In the genomic region with DNA sequence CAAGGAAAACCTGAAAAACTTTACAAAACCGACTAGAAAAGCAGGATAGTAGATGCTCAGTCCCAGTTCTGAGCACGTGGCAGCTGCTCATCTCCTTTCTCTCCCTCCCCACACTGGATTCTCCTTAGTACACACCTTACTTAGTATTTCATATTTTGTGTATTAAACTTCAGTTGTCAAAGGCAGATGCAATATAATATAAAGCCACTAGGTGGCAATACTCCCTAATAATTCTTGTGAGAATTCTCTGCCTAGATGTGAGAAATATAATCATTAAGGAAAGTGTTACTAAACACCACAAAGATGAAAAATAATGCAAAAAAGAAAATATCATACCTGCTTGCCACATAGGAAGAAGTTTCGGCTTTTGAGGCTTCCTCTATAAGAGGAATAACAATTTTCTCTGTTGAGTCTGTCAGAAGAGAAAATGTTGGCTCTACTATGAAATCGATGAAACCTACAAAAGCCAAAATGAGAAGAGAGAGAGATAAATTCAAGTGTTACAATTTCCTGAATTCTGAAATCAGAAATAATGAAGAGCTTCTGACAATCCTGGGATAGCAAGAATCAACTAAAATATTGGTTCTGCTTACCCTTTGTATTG, we compare ENCODE assay signal across 8 cellular contexts.
DNase-seq lines count a peak whose midpoint lies in the region; ATAC-seq and TF ChIP-seq lines count a peak whose summit lies in the region.

No MANE protein-coding gene starts in this region.

- peaks cover 5% of the 10 kb centered on the region for H3K9me3 ChIP-seq in CD4-positive, alpha-beta T cell (ENCODE audit: control insufficient read depth, low read length)
- peaks cover 0 to 4% (median 0%) of the 10 kb centered on the region in 3 donors for H3K9me3 ChIP-seq in esophagus squamous epithelium

- H3K27ac Mint-ChIP-seq in CD4-positive, alpha-beta T cell, result no peak overlapping the region

- POLR2A ChIA-PET in CD4-positive, alpha-beta T cell (lab: Charles Lee), result no interaction called here
- POLR2A ChIA-PET in RWPE1 (lab: Yijun Ruan, JAX; ENCODE audit: low non-redundant PET), result no interaction called here

- no peak overlapping the region for H3K4me3 Mint-ChIP-seq in CD4-positive, alpha-beta T cell

- no peak for DNase-seq in CD4-positive, alpha-beta T cell
- DNase-seq in RWPE1 (ENCODE audit: low spot score) (peak; percentile 13), esophagus squamous epithelium (lab: John Stamatoyannopoulos, UW) (no peak), omental fat pad (ENCODE audit: low spot score) (no peak)
- no peak for DNase-seq in activated CD4-positive, CD25-positive, alpha-beta regulatory T cell (lab: John Stamatoyannopoulos, UW)
- DNase-seq in activated CD8-positive, alpha-beta memory T cell treated with anti-CD3 and anti-CD28 coated beads, Interleukin-2, amount 50 U/mL, for 4 hours, result no peak

- no peak overlapping the region for H3K27ac ChIP-seq in CD4-positive, alpha-beta T cell (ENCODE audit: low read depth, low read length)
- H3K27ac ChIP-seq in RWPE1 (no peak overlapping the region), esophagus squamous epithelium (no peak overlapping the region)

- peaks cover 15% of the 10 kb centered on the region for H3K27me3 Mint-ChIP-seq in CD4-positive, alpha-beta T cell

- no peaks in the 10 kb centered on the region for H3K4me1 ChIP-seq in esophagus squamous epithelium

- H3K4me3 ChIP-seq in esophagus squamous epithelium, result no peak overlapping the region

- peaks cover 3% of the 10 kb centered on the region for H3K27me3 ChIP-seq in CD4-positive, alpha-beta T cell (ENCODE audit: control insufficient read depth, insufficient read depth, low read length)
- H3K27me3 ChIP-seq in esophagus squamous epithelium, result no peaks in the 10 kb centered on the region

- peak; percentile 91 for TF ChIP-seq CTCF in CD4-positive, alpha-beta T cell (IDR thresholded peaks at IDR 0.05)
- TF ChIP-seq CTCF in LNCAP (IDR thresholded peaks at IDR 0.05) (peak; percentile 64), RWPE1 (conservative IDR thresholded peaks at IDR 0.05; ENCODE audit: low read depth) (peak; percentile 77), esophagus squamous epithelium (IDR thresholded peaks at IDR 0.05) (peak; percentile 58 to 91 (median 82)), omental fat pad (IDR thresholded peaks at IDR 0.05) (peak in 2 of 3 donors; percentile 45 to 46)

- no peaks in the 10 kb centered on the region for H3K36me3 Mint-ChIP-seq in CD4-positive, alpha-beta T cell (ENCODE audit: low read depth)

- intact Hi-C loops in CD4-positive, alpha-beta T cell (cut with DNase I, micrococcal nuclease), result loop anchor here (1.0 to 5.0 kb wide), 4 partner anchors 461 to 794 kb away; no protein-coding TSS in a partner anchor
- intact Hi-C loops in esophagus squamous epithelium (cut with DNase I), result loop anchor here (5.0 kb wide), 2 partner anchors 466 to 536 kb away; no protein-coding TSS in a partner anchor

- no peak for TF ChIP-seq POLR2A in esophagus squamous epithelium (IDR thresholded peaks at IDR 0.05)

- ATAC-seq in CD4-positive, alpha-beta T cell (ENCODE audit: poor library complexity), result no peak
- ATAC-seq in GM19455 (IDR thresholded peaks at IDR 0.05; ENCODE audit: unreplicated experiment) (peak; percentile 83), omental fat pad (ENCODE audit: low FRiP score) (no peak)

- H3K36me3 ChIP-seq in esophagus squamous epithelium, result no peaks in the 10 kb centered on the region

- CTCF ChIA-PET in CD4-positive, alpha-beta T cell (lab: Charles Lee), result no interaction called here
- CTCF ChIA-PET in RWPE1 (lab: Yijun Ruan, JAX), result interaction anchor here (0.5 to 1.4 kb wide), 8 partner anchors 15 to 726 kb away, joined by 3 to 9 read pairs (median 3); no protein-coding TSS in a partner anchor

- 26 to 33% methylated on average over 4 of the region's 4 CpGs for WGBS in esophagus squamous epithelium, 2 donors

- H3K9me3 Mint-ChIP-seq in CD4-positive, alpha-beta T cell, result no peaks in the 10 kb centered on the region

- no peaks in the 10 kb centered on the region for H3K4me1 Mint-ChIP-seq in CD4-positive, alpha-beta T cell (ENCODE audit: low read depth)
